In genomic region chr12:44225128-44225527, GRCh38 we compare ENCODE assay signal across 19 cellular contexts.
"Had no signal": no experiment of that assay in that cellular context is flagged by ENCODE, and none has a peak within 500 bp of the region (broad histone marks: within the 10 kb centered on the region; RNA-seq: fewer than 3 reads in every experiment).

No MANE protein-coding gene starts in this region.

- H3K27me3 Mint-ChIP-seq: dendritic cell treated with granulocyte-macrophage colony-stimulating factor and Interleukin-4, amounts not matched to agents 40 ng/mL and 50 ng/mL, for 4 days; effector memory CD8-positive, alpha-beta T cell; naive thymus-derived CD4-positive, alpha-beta T cell; stimulated activated naive B cell treated with anti-CD40 and anti-IgM and Interleukin-4, amounts not matched to agents 10 μg/mL and 1 μg/mL and 100 μg/mL, for 72 hours had no signal

- H3K27ac Mint-ChIP-seq: dendritic cell treated with granulocyte-macrophage colony-stimulating factor and Interleukin-4, amounts not matched to agents 40 ng/mL and 50 ng/mL, for 4 days; effector memory CD8-positive, alpha-beta T cell; naive thymus-derived CD4-positive, alpha-beta T cell; stimulated activated naive B cell treated with anti-CD40 and anti-IgM and Interleukin-4, amounts not matched to agents 10 μg/mL and 1 μg/mL and 100 μg/mL, for 72 hours had no signal

- H3K4me1 Mint-ChIP-seq: naive thymus-derived CD4-positive, alpha-beta T cell; stimulated activated naive B cell treated with anti-CD40 and anti-IgM and Interleukin-4, amounts not matched to agents 10 μg/mL and 1 μg/mL and 100 μg/mL, for 72 hours had no signal

- H3K9me3 ChIP-seq: esophagus squamous epithelium, gastrocnemius medialis, neutrophil, stomach had no signal

- H3K4me3 Mint-ChIP-seq: dendritic cell treated with granulocyte-macrophage colony-stimulating factor and Interleukin-4, amounts not matched to agents 40 ng/mL and 50 ng/mL, for 4 days; effector memory CD8-positive, alpha-beta T cell; naive thymus-derived CD4-positive, alpha-beta T cell; stimulated activated naive B cell treated with anti-CD40 and anti-IgM and Interleukin-4, amounts not matched to agents 10 μg/mL and 1 μg/mL and 100 μg/mL, for 72 hours had no signal

- H3K36me3 ChIP-seq: esophagus squamous epithelium, gastrocnemius medialis, heart right ventricle, neutrophil, stomach had no signal

- DNase-seq: effector memory CD8-positive, alpha-beta T cell; esophagus squamous epithelium; gastrocnemius medialis; heart right ventricle; hypothalamus; islet precursor cell; mammary epithelial cell; naive thymus-derived CD4-positive, alpha-beta T cell; posterior cingulate gyrus; stimulated activated CD4-positive, alpha-beta T cell treated with anti-CD3 and anti-CD28 coated beads, Interleukin-2, amount 100 ng/mL, for 24 hours; stimulated activated CD4-positive, alpha-beta T cell treated with anti-CD3 and anti-CD28 coated beads, Interleukin-4, amount 100 ng/mL, for 4 hours; stimulated activated naive B cell treated with anti-CD40 and anti-IgM and Interleukin-4, amounts not matched to agents 10 μg/mL and 1 μg/mL and 100 μg/mL, for 72 hours; stomach; substantia nigra; trophoblast cell had no signal

- ATAC-seq: effector memory CD8-positive, alpha-beta T cell; gastrocnemius medialis; heart right ventricle; left lobe of liver; naive thymus-derived CD4-positive, alpha-beta T cell; sciatic nerve; stimulated activated naive B cell treated with anti-CD40 and anti-IgM and Interleukin-4, amounts not matched to agents 10 μg/mL and 1 μg/mL and 100 μg/mL, for 72 hours had no signal

- H3K27ac ChIP-seq: esophagus squamous epithelium, gastrocnemius medialis, heart right ventricle, neutrophil, stomach had no signal

- H3K4me3 ChIP-seq: esophagus squamous epithelium, gastrocnemius medialis, heart right ventricle, stomach had no signal
